Comparison of ENCODE assay signal across 15 cellular contexts in the genomic region with DNA sequence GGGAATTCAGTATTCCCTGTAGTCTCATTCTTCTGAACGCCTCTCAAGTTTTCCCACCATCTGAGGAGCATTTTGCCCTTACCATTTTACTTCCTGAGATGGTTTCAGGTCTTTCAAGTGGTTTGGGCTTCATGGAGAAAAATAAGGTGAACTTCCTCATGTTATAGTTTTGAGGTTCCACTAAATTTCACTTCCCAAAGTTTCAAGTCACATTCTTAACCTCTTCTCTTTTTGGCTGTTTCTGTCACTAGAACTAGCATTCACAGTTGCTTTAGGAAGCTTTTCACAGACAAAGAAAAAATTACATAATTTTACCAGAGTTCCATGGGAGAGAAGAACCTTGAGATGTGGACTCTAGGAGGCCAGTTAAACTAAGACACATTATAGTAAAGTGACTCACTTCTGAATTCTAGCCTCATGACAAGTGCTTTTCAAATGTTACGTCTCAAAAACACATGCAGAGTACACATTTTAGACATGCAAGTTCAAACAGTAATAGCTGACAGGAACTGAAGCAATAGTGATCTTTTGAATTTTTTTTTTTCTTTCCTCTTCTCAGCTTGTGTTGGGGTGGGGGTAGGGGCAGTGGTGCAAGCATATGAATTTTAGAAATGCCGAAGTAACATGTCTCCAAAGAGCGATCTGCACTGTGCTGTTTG. TPM values are rescaled to one million over a fixed set of nuclear protein-coding genes. Genes with fewer than 3 reads are reported as not detected.
DNase-seq lines count a peak whose midpoint lies in the region; ATAC-seq and TF ChIP-seq lines count a peak whose summit lies in the region.
"Had no signal": no experiment of that assay in that cellular context is flagged by ENCODE, and none has a peak within 500 bp of the region (broad histone marks: within the 10 kb centered on the region; RNA-seq: fewer than 3 reads in every experiment).

No MANE protein-coding gene starts in this region.

- ATAC-seq in gastrocnemius medialis: no peak
- ATAC-seq in HG03159 (IDR thresholded peaks at IDR 0.05; ENCODE audit: unreplicated experiment): no peak
- ATAC-seq: activated CD8-positive, alpha-beta T cell treated with anti-CD3 and anti-CD28 coated beads, Interleukin-2, amount 10 ng/mL, durations not matched to agents 7 days and 5 days had no signal

- no peak for TF ChIP-seq POLR2A in gastrocnemius medialis (IDR thresholded peaks at IDR 0.05)

- H3K4me3 ChIP-seq in GM23248 (no peak overlapping the region), smooth muscle cell (no peak overlapping the region), gastrocnemius medialis (no peak overlapping the region)

- TF ChIP-seq CTCF in smooth muscle cell (IDR thresholded peaks at IDR 0.05; ENCODE audit: borderline replicate concordance, insufficient read depth, poor library complexity, severe bottlenecking) (no peak), gastrocnemius medialis (IDR thresholded peaks at IDR 0.05 in 4 of 5, conservative IDR thresholded peaks at IDR 0.05 in 1 of 5) (no peak)

- H3K9me2 ChIP-seq in GM23248 (ENCODE audit: insufficient read depth): no peaks in the 10 kb centered on the region

- H3K9ac ChIP-seq in GM23248 (no peak overlapping the region), smooth muscle cell (ENCODE audit: low read depth) (peak overlapping the region; percentile 3)

- DNase-seq in GM23248 (peak; percentile 67), SIG-M5 treated with dmso at 0.1 percent for 504 hours (lab: John Stamatoyannopoulos, UW; ENCODE audit: unreplicated experiment) (peak; percentile 92), globus pallidus (ENCODE audit: low spot score) (peak; percentile 26), smooth muscle cell (lab: John Stamatoyannopoulos, UW; ENCODE audit: unreplicated experiment) (no peak), gastrocnemius medialis (no peak), HuH-7.5 (ENCODE audit: low spot score) (no peak), NCI-H774 (lab: John Stamatoyannopoulos, UW) (no peak)
- DNase-seq: activated CD8-positive, alpha-beta T cell treated with anti-CD3 and anti-CD28 coated beads, Interleukin-2, amount 10 ng/mL, durations not matched to agents 7 days and 5 days; activated naive CD4-positive, alpha-beta T cell; caudate nucleus; NCI-H1436; stimulated activated CD4-positive, alpha-beta T cell treated with anti-CD3 and anti-CD28 coated beads, Interleukin-4, amount 100 ng/mL, for 4 hours; stimulated activated naive CD4-positive, alpha-beta T cell had no signal

- H3K4me2 ChIP-seq in GM23248 (ENCODE audit: unreplicated experiment): no peak overlapping the region
- H3K4me2 ChIP-seq in smooth muscle cell: peak overlapping the region; percentile 0

- in situ Hi-C loops in GM23248 (cut with MboI) (no loop called here), gastrocnemius medialis (cut with MboI; ENCODE audit: low sequenced_read_pairs in 4 of 4) (loop anchor here in 1 of 4 donors (25.0 kb wide), 1 partner anchor 105 kb away; no protein-coding TSS in a partner anchor)

- H2AFZ ChIP-seq in GM23248: no peak overlapping the region
- no peak overlapping the region for H2AFZ ChIP-seq in smooth muscle cell (ENCODE audit: low read depth)

- no peaks in the 10 kb centered on the region for H3K9me3 ChIP-seq in GM23248 (ENCODE audit: low read depth)
- no peaks in the 10 kb centered on the region for H3K9me3 ChIP-seq in smooth muscle cell (replicated peaks; ENCODE audit: low read depth)
- no peaks in the 10 kb centered on the region for H3K9me3 ChIP-seq in gastrocnemius medialis

- H3K4me1 ChIP-seq in GM23248 (ENCODE audit: insufficient read depth) (peaks cover 43% of the 10 kb centered on the region), smooth muscle cell (ENCODE audit: low read depth) (peaks cover 12% of the 10 kb centered on the region), gastrocnemius medialis (no peaks in the 10 kb centered on the region)

- H4K20me1 ChIP-seq in GM23248 (ENCODE audit: insufficient read depth) (no peaks in the 10 kb centered on the region), smooth muscle cell (ENCODE audit: low read depth) (no peaks in the 10 kb centered on the region)

- H3K27ac ChIP-seq in GM23248: peak overlapping the region; percentile 32
- peak overlapping the region; percentile 57 for H3K27ac ChIP-seq in smooth muscle cell (ENCODE audit: low read depth)
- H3K27ac ChIP-seq in gastrocnemius medialis: no peak overlapping the region
- H3K27ac ChIP-seq: epithelial cell of prostate had no signal

- no peaks in the 10 kb centered on the region for H3K27me3 ChIP-seq in GM23248 (replicated peaks; ENCODE audit: insufficient read depth)
- H3K27me3 ChIP-seq in smooth muscle cell (ENCODE audit: low read depth): no peaks in the 10 kb centered on the region
- no peaks in the 10 kb centered on the region for H3K27me3 ChIP-seq in gastrocnemius medialis

- intact Hi-C loops in gastrocnemius medialis (cut with DNase I; ENCODE audit: low total_unique reads): no loop called here

- peaks cover 43% of the 10 kb centered on the region for H3F3A ChIP-seq in GM23248 (ENCODE audit: insufficient read depth)
- peaks cover 20% of the 10 kb centered on the region for H3F3A ChIP-seq in smooth muscle cell (ENCODE audit: low read depth)

- H3K36me3 ChIP-seq in GM23248 (ENCODE audit: low read depth) (no peaks in the 10 kb centered on the region), smooth muscle cell (ENCODE audit: low read depth) (no peaks in the 10 kb centered on the region), gastrocnemius medialis (no peaks in the 10 kb centered on the region)

- WGBS in GM23248 (ENCODE audit: low coverage in 1 of 2, low lambda C conversion rate in 2 of 2, missing lambda C conversion rate in 2 of 2), 2 experiments: 74 to 78% methylated on average over 4 of the region's 4 CpGs
- 81% methylated on average over 4 of the region's 4 CpGs for WGBS in smooth muscle cell (ENCODE audit: low lambda C conversion rate)

- H3K79me2 ChIP-seq in GM23248 (ENCODE audit: insufficient read depth) (no peaks in the 10 kb centered on the region), smooth muscle cell (ENCODE audit: low read depth) (no peaks in the 10 kb centered on the region)

RNA-seq across cellular contexts. Expression of a gene that starts 39.9 kb away (rescaled TPM):
- not detected in 2 replicates for total RNA-seq in GM23248 (2014; rRNA removed; shearing (Covaris generic))
- polyA plus RNA-seq in GM23248 (2016; fragmentation: Nextera tagmentation; extraction: Ambion mirVana): not detected in 2 replicates
- total RNA-seq in smooth muscle cell: not detected in 2 replicates
- not detected in 2 replicates for polyA plus RNA-seq in smooth muscle cell
- not detected for total RNA-seq in gastrocnemius medialis
- total RNA-seq: activated CD8-positive, alpha-beta T cell treated with anti-CD3 and anti-CD28 coated beads, Interleukin-2, amount 10 ng/mL, durations not matched to agents 7 days and 5 days had no signal

Comparison
In these comparisons a context has a peak if more than half of its experiments do, and no peak if none do; other contexts are left out.
1. DNase-seq: peak in GM23248 (single experiment), SIG-M5 treated with dmso at 0.1 percent for 504 hours (single experiment) and globus pallidus (single experiment); none in smooth muscle cell (single experiment), gastrocnemius medialis (0 of 2), HuH-7.5 (single experiment) and NCI-H774 (single experiment).
2. H3K27ac ChIP-seq: peak in GM23248 (single experiment) and smooth muscle cell (single experiment); none in gastrocnemius medialis (0 of 4).